ENCODE assay signal across 17 cellular contexts in the genomic region with DNA sequence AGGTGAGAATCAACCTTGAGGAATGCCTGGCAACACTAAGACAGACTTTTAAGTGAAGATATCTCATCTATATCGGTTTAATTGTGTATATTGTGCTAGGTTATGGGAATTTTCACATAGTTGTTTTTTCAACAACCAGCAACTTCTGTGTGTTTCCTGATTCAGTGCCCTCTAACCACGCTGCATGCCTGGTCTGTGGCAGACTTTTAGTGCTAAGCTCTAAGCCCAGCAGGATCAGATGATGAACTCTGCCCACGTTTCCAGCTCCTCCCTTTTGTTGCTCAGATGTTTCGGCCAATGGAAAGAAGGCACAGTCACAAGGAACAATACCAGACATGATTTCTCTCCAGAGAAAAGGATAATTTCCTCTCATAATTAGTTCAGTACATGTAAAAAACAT. TPM values are rescaled to one million over a fixed set of nuclear protein-coding genes. Genes with fewer than 3 reads are reported as not detected.
DNase-seq lines count a peak whose midpoint lies in the region; ATAC-seq, FAIRE-seq and TF ChIP-seq lines count a peak whose summit lies in the region.
"Had no signal": no experiment of that assay in that cellular context is flagged by ENCODE, and none has a peak within 500 bp of the region (broad histone marks: within the 10 kb centered on the region; RNA-seq: fewer than 3 reads in every experiment).

No MANE protein-coding gene starts in this region.

- H4K20me1 ChIP-seq in Karpas-422 (ENCODE audit: insufficient read depth, low read depth, low read length), result no peaks in the 10 kb centered on the region

- 23 to 36% methylated on average over 4 of the region's 4 CpGs for WGBS in lower leg skin, 2 donors

- H3K27ac ChIP-seq in Karpas-422 (ENCODE audit: low read length), result no peak overlapping the region
- H3K27ac ChIP-seq: lower lobe of right lung had no signal

- no peaks in the 10 kb centered on the region for H3K27me3 ChIP-seq in Karpas-422 (ENCODE audit: low read length)

- no peak for ATAC-seq in stimulated activated naive CD8-positive, alpha-beta T cell treated with anti-CD3 and anti-CD28 coated beads, Interleukin-15, Interleukin-2, amounts not matched to agents 100 U/mL and 50 U/mL, for 24 hours
- no peak for ATAC-seq in HG03135 (IDR thresholded peaks at IDR 0.05; ENCODE audit: unreplicated experiment)
- ATAC-seq: activated CD8-positive, alpha-beta memory T cell treated with anti-CD3 and anti-CD28 coated beads, Interleukin-2, amount 10 ng/mL, durations not matched to agents 7 days and 5 days; lower lobe of right lung; Panc1; WTC11 had no signal

- H3K4me3 ChIP-seq in fibroblast of mammary gland (ENCODE audit: control insufficient read depth, low read depth, low read length) (no peak overlapping the region), lower leg skin (ENCODE audit: low read depth, poor library complexity, severe bottlenecking) (no peak overlapping the region), Karpas-422 (ENCODE audit: low read length) (no peak overlapping the region)

- H3K4me1 ChIP-seq in Karpas-422 (ENCODE audit: low read length), result no peaks in the 10 kb centered on the region

- no peaks in the 10 kb centered on the region for H3K36me3 ChIP-seq in Karpas-422 (ENCODE audit: insufficient read depth, low read length)

- no peak overlapping the region for H2AFZ ChIP-seq in Karpas-422 (ENCODE audit: low read length)

- H3K9ac ChIP-seq in Karpas-422 (ENCODE audit: low read length), result no peak overlapping the region

- no peaks in the 10 kb centered on the region for H3K79me2 ChIP-seq in Karpas-422 (ENCODE audit: low read length)

- intact Hi-C loops in lower leg skin (cut with DNase I; ENCODE audit: low total_unique reads), result no loop called here

- peak; percentile 46 for FAIRE-seq in GM12892 (lab: Jason Lieb, UNC)

- no peaks in the 10 kb centered on the region for H3K9me3 ChIP-seq in Karpas-422 (ENCODE audit: low read length)
- H3K9me3 ChIP-seq: lower lobe of right lung had no signal

- no peak for TF ChIP-seq CTCF in fibroblast of mammary gland (conservative IDR thresholded peaks at IDR 0.05; ENCODE audit: control insufficient read depth, insufficient read depth, low read depth, low read length)
- TF ChIP-seq CTCF in lower leg skin (IDR thresholded peaks at IDR 0.05), result no peak

- TF ChIP-seq POLR2A in GM12892 (IDR thresholded peaks at IDR 0.05; ENCODE audit: low read depth, low read length) (no peak), lower leg skin (IDR thresholded peaks at IDR 0.05) (no peak)

- H3K4me2 ChIP-seq in Karpas-422 (ENCODE audit: low read depth, low read length, poor library complexity, severe bottlenecking), result no peak overlapping the region

- H3K9me2 ChIP-seq in Karpas-422 (replicated peaks; ENCODE audit: insufficient read depth, low read length), result no peaks in the 10 kb centered on the region

- no peak for DNase-seq in GM12892 (ENCODE audit: insufficient read length)
- peak; percentile 31 for DNase-seq in UCSD-AML1 (lab: John Stamatoyannopoulos, UW; ENCODE audit: unreplicated experiment)
- DNase-seq in fibroblast of mammary gland (ENCODE audit: low read depth), result peak; percentile 45
- DNase-seq in renal cortical epithelial cell (ENCODE audit: low read depth), result peak; percentile 80
- no peak for DNase-seq in stimulated activated naive CD8-positive, alpha-beta T cell treated with anti-CD3 and anti-CD28 coated beads, Interleukin-15, Interleukin-2, amounts not matched to agents 100 U/mL and 50 U/mL, for 24 hours
- no peak for DNase-seq in lower leg skin (ENCODE audit: low spot score in 2 of 2)
- DNase-seq in Karpas-422, result no peak
- DNase-seq: activated CD8-positive, alpha-beta memory T cell treated with anti-CD3 and anti-CD28 coated beads, Interleukin-2, amount 10 ng/mL, durations not matched to agents 7 days and 5 days; activated naive CD4-positive, alpha-beta T cell treated with anti-CD3 and anti-CD28 coated beads for 36 hours; DMS53; Kasumi-1; lower lobe of right lung; NCI-H2081 treated with DMSO at 0.1 percent for 48 hours; NCI-H69 had no signal

RNA-seq across cellular contexts. Expression of gene VWA5A, which starts 1.4 kb away (rescaled TPM):
- polyA plus RNA-seq in GM12892 (2012; ENCODE audit: missing spikeins), result 0.32 TPM
- total RNA-seq in renal cortical epithelial cell, result 32.1 and 45.7 TPM in 2 replicates
- total RNA-seq in lower leg skin, result 10 to 100 TPM; 16.4 to 27.4 (median 24.0) TPM
- total RNA-seq in Karpas-422 (2014; rRNA removed; shearing (Covaris generic); ENCODE audit: low replicate concordance), result not detected in 2 replicates

Comparison
In these comparisons a context has a peak if more than half of its experiments do, and no peak if none do; other contexts are left out.
1. DNase-seq: peak in UCSD-AML1 (single experiment), fibroblast of mammary gland (single experiment) and renal cortical epithelial cell (single experiment); none in GM12892 (single experiment), stimulated activated naive CD8-positive, alpha-beta T cell treated with anti-CD3 and anti-CD28 coated beads, Interleukin-15, Interleukin-2, amounts not matched to agents 100 U/mL and 50 U/mL, for 24 hours (single experiment), lower leg skin (0 of 2) and Karpas-422 (single experiment).
2. RNA of gene VWA5A, which starts 1.4 kb away (total RNA-seq): 32.1 to 45.7 TPM in renal cortical epithelial cell and 16.4 to 27.4 TPM in lower leg skin; not detected in Karpas-422; every median in the first group is over 10 times any median in the second.